ENCODE assay signal across 17 cellular contexts in genomic region chr14:51473808-51474207, GRCh38.
DNase-seq lines count a peak whose midpoint lies in the region; ATAC-seq and TF ChIP-seq lines count a peak whose summit lies in the region.
"Had no signal": no experiment of that assay in that cellular context is flagged by ENCODE, and none has a peak within 500 bp of the region (broad histone marks: within the 10 kb centered on the region; RNA-seq: fewer than 3 reads in every experiment).

No MANE protein-coding gene starts in this region.

- CTCF ChIA-PET in PC-3 (lab: Charles Lee) (interaction anchor here (0.5 kb wide), 1 partner anchor 194 kb away, joined by 3 read pairs; no protein-coding TSS in a partner anchor), mammary epithelial cell (lab: Charles Lee; ENCODE audit: low non-redundant PET) (no interaction called here)

- TF ChIP-seq CTCF in PC-3 (conservative IDR thresholded peaks at IDR 0.05; ENCODE audit: low read depth, low read length) (no peak), mammary epithelial cell (conservative IDR thresholded peaks at IDR 0.05 in 1 of 2, IDR thresholded peaks at IDR 0.05 in 1 of 2; ENCODE audit: extremely low read depth in 1 of 2, insufficient read depth in 1 of 2, low read depth in 1 of 2, low read length in 2 of 2) (no peak)

- H3K18ac ChIP-seq in mesenchymal stem cell (ENCODE audit: low read depth in 1 of 2, low read length in 2 of 2), result no peak overlapping the region

- H2AFZ ChIP-seq in PC-3 (ENCODE audit: low read length) (0 out of 2 replicates have a peak overlapping the region, but pooled peaks have one; percentile 8), mammary epithelial cell (ENCODE audit: low read depth, low read length) (no peak overlapping the region), mesenchymal stem cell (ENCODE audit: low read depth, low read length) (no peak overlapping the region)

- H3K4me2 ChIP-seq in PC-3 (ENCODE audit: low read length), result peak overlapping the region; percentile 6; the same call in 1 of the 2 replicates
- peak overlapping the region; percentile 18 for H3K4me2 ChIP-seq in mammary epithelial cell (ENCODE audit: insufficient read depth, low read depth, low read length)
- H3K4me2 ChIP-seq in mesenchymal stem cell (ENCODE audit: low read length, poor library complexity, severe bottlenecking), result no peak overlapping the region

- H3K79me2 ChIP-seq in PC-3 (ENCODE audit: low read length) (no peaks in the 10 kb centered on the region), mammary epithelial cell (ENCODE audit: insufficient read depth, low read length) (no peaks in the 10 kb centered on the region)

- no peak overlapping the region for H2BK15ac ChIP-seq in mesenchymal stem cell (ENCODE audit: low read depth, poor library complexity, severe bottlenecking)

- H3K4me1 ChIP-seq in PC-3 (ENCODE audit: insufficient read depth, low read length), result peaks cover 26% of the 10 kb centered on the region
- H3K4me1 ChIP-seq in mammary epithelial cell (ENCODE audit: insufficient read depth, low read length), result peaks cover 30% of the 10 kb centered on the region
- peaks cover 4% of the 10 kb centered on the region for H3K4me1 ChIP-seq in mesenchymal stem cell (ENCODE audit: control insufficient read depth, insufficient read depth, low read depth, low read length)
- H3K4me1 ChIP-seq: lower lobe of right lung had no signal

- H3F3A ChIP-seq in PC-3 (ENCODE audit: low read length, unreplicated experiment), result no peaks in the 10 kb centered on the region

- no peak overlapping the region for H3K23ac ChIP-seq in mesenchymal stem cell (ENCODE audit: low read length in 2 of 2)

- no peak overlapping the region for H4K8ac ChIP-seq in mesenchymal stem cell (ENCODE audit: low read length)

- no peak overlapping the region for H2BK12ac ChIP-seq in mesenchymal stem cell (ENCODE audit: low read length in 2 of 2)

- H4K20me1 ChIP-seq in PC-3 (ENCODE audit: low read length), result no peaks in the 10 kb centered on the region
- no peaks in the 10 kb centered on the region for H4K20me1 ChIP-seq in mammary epithelial cell (ENCODE audit: insufficient read depth, low read length)

- BruUV-seq in PC-3 (replicated peaks; lab: Mats Ljungman, UMichigan) (no TSS peak), mammary epithelial cell (replicated peaks; lab: Mats Ljungman, UMichigan) (no TSS peak)

- H2BK120ac ChIP-seq in mesenchymal stem cell (ENCODE audit: low read depth, low read length), result no peak overlapping the region

- in situ Hi-C loops in mammary epithelial cell (cut with MboI; ENCODE audit: low sequenced_read_pairs in 2 of 2), result no loop called here

- dilution Hi-C loops in mammary epithelial cell (cut with HindIII; ENCODE audit: low sequenced_read_pairs), result no loop called here

- H3K4ac ChIP-seq in mesenchymal stem cell (ENCODE audit: low read depth in 1 of 2, low read length in 2 of 2), result no peak overlapping the region

- DNase-seq in Daoy (ENCODE audit: low read depth), result peak; percentile 50
- DNase-seq in PC-3, result peak; percentile 72
- DNase-seq in mammary epithelial cell, result peak; percentile 50
- DNase-seq in mesenchymal stem cell, result no peak
- no peak for DNase-seq in NCI-H1930 (lab: John Stamatoyannopoulos, UW)
- no peak for DNase-seq in NCI-H2196 (lab: John Stamatoyannopoulos, UW; ENCODE audit: unreplicated experiment)
- DNase-seq: activated CD8-positive, alpha-beta memory T cell treated with anti-CD3 and anti-CD28 coated beads, Interleukin-2, amount 50 U/mL, for 48 hours; activated gamma-delta T cell treated with Interleukin-2 at 50 U/mL for 16 hours; CD8-positive, alpha-beta memory T cell; DMS79 treated with DMSO at 0.1 percent for 48 hours; effector CD8-positive, alpha-beta T cell; lower lobe of right lung; NCI-H187 treated with DMSO at 0.1 percent for 48 hours; NCI-H446 treated with DMSO at 0.1 percent for 48 hours; testis had no signal

- no peaks in the 10 kb centered on the region for H3K79me1 ChIP-seq in mesenchymal stem cell (replicated peaks; ENCODE audit: low read length, poor library complexity, severe bottlenecking)

- H3K27me3 ChIP-seq in PC-3 (ENCODE audit: low read length) (no peaks in the 10 kb centered on the region), mammary epithelial cell (ENCODE audit: insufficient read depth, low read length) (no peaks in the 10 kb centered on the region), mesenchymal stem cell (ENCODE audit: control insufficient read depth in 1 of 2, insufficient read depth in 1 of 2, low read length in 2 of 2) (no peaks in the 10 kb centered on the region)
- H3K27me3 ChIP-seq: testis had no signal

- intact Hi-C loops in PC-3 (cut with micrococcal nuclease) (no loop called here), mammary epithelial cell (cut with micrococcal nuclease) (no loop called here)

- POLR2A ChIA-PET in PC-3 (lab: Charles Lee; ENCODE audit: unreplicated experiment), result no interaction called here

- ATAC-seq in PC-3, result peak; percentile 90
- ATAC-seq in GM19328 (IDR thresholded peaks at IDR 0.05; ENCODE audit: unreplicated experiment), result no peak
- no peak for ATAC-seq in GM18519 (IDR thresholded peaks at IDR 0.05; ENCODE audit: low FRiP score, unreplicated experiment)
- ATAC-seq: lower lobe of right lung had no signal

- H3K36me3 ChIP-seq in PC-3 (ENCODE audit: low read depth, low read length) (no peaks in the 10 kb centered on the region), mammary epithelial cell (ENCODE audit: insufficient read depth, low read length) (no peaks in the 10 kb centered on the region), mesenchymal stem cell (ENCODE audit: control insufficient read depth in 1 of 2, insufficient read depth in 2 of 2, low read depth in 1 of 2, low read length in 2 of 2) (no peaks in the 10 kb centered on the region)
- H3K36me3 ChIP-seq: lower lobe of right lung had no signal

- no peak overlapping the region for H2AK5ac ChIP-seq in mesenchymal stem cell (ENCODE audit: low read length, severe bottlenecking)

- H4K91ac ChIP-seq in mesenchymal stem cell (ENCODE audit: low read length), result no peak overlapping the region

- no peak overlapping the region for H2BK5ac ChIP-seq in mesenchymal stem cell (ENCODE audit: low read depth, low read length, poor library complexity, severe bottlenecking)

- no peak overlapping the region for H3K4me3 ChIP-seq in PC-3 (ENCODE audit: low read length)
- H3K4me3 ChIP-seq in mammary epithelial cell (replicated peaks in 1 of 3; ENCODE audit: insufficient read depth in 1 of 3, low read depth in 2 of 3, low read length in 3 of 3), result no peak overlapping the region
- H3K4me3 ChIP-seq in mesenchymal stem cell (ENCODE audit: insufficient read depth in 1 of 2, low read depth in 1 of 2, low read length in 2 of 2), result no peak overlapping the region
- H3K4me3 ChIP-seq: lower lobe of right lung, testis had no signal

- no peaks in the 10 kb centered on the region for H3K9me3 ChIP-seq in PC-3 (ENCODE audit: low read length)
- H3K9me3 ChIP-seq in mammary epithelial cell (replicated peaks; ENCODE audit: insufficient read depth, low read length), result no peaks in the 10 kb centered on the region
- H3K9me3 ChIP-seq in mesenchymal stem cell (ENCODE audit: control insufficient read depth, low read length), result no peaks in the 10 kb centered on the region
- H3K9me3 ChIP-seq: lower lobe of right lung, testis had no signal

- H3K9me2 ChIP-seq in PC-3 (replicated peaks; ENCODE audit: low read length), result no peaks in the 10 kb centered on the region

- peak overlapping the region; percentile 16; the same call in 1 of the 2 replicates for H3K9ac ChIP-seq in PC-3 (ENCODE audit: low read length)
- no peak overlapping the region for H3K9ac ChIP-seq in mammary epithelial cell (ENCODE audit: insufficient read depth, low read length)
- H3K9ac ChIP-seq in mesenchymal stem cell (ENCODE audit: low read length), result peak overlapping the region; percentile 4

- H3K27ac ChIP-seq in PC-3 (ENCODE audit: low read length) (peak overlapping the region; percentile 69), mammary epithelial cell (ENCODE audit: insufficient read depth, low read depth, low read length) (peak overlapping the region; percentile 52), mesenchymal stem cell (ENCODE audit: low read length, poor library complexity, severe bottlenecking) (no peak overlapping the region)
- H3K27ac ChIP-seq: lower lobe of right lung, testis had no signal

- 35% methylated on average over 3 of the region's 3 CpGs for WGBS in mammary epithelial cell (ENCODE audit: low coverage, missing lambda C conversion rate)
- WGBS in mesenchymal stem cell, result 57% methylated on average over 1 of the region's 3 CpGs

- H3K14ac ChIP-seq in mesenchymal stem cell (ENCODE audit: low read length in 2 of 2), result no peak overlapping the region

Comparison
In these comparisons a context has a peak if more than half of its experiments do, and no peak if none do; other contexts are left out.
1. DNase-seq: peak in Daoy (single experiment), PC-3 (single experiment) and mammary epithelial cell (single experiment); none in mesenchymal stem cell (single experiment), NCI-H1930 (0 of 2) and NCI-H2196 (single experiment).